11 cellular contexts compared by ENCODE assay signal in the genomic region with DNA sequence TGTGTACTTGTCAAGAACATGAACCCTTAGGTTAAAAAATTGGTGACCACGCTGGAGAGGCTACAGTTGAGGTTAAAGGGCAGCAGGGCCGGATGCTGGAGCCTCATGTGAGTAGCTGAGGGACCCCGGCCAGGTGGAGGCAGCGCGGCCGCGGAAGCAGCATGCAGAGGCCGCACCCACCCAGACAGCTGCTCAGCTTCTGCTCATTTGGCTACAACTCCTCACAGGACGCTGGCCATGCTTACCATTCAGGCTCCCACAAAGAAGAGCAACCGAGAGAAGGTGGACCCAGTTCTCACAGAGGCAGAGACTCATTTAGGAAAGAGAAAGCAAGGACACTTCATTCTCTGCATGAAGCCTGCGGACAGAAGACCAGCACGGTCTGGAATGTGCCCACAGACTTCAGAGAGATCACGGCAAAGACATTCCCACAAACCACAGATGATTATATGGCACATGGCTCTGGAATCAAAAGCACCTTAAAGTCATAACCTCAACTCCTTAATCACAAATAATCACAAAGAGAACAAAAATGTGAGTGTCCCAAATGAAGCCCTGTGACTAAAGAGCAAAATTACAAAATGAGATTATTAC.
DNase-seq lines count a peak whose midpoint lies in the region; ATAC-seq lines count a peak whose summit lies in the region.
"Had no signal": no experiment of that assay in that cellular context is flagged by ENCODE, and none has a peak within 500 bp of the region (broad histone marks: within the 10 kb centered on the region; RNA-seq: fewer than 3 reads in every experiment).

No MANE protein-coding gene starts in this region.

- no peak overlapping the region for H3K4me3 ChIP-seq in skeletal muscle cell (ENCODE audit: low read depth, low read length)

- no peak for ATAC-seq in esophagus mucosa
- no peak for ATAC-seq in HG02981 (IDR thresholded peaks at IDR 0.05; ENCODE audit: unreplicated experiment)

- DNase-seq in GM04503 (ENCODE audit: low read depth), result peak; percentile 93
- DNase-seq in RPMI7951 (ENCODE audit: low read depth), result peak; percentile 97
- peak; percentile 71 for DNase-seq in fibroblast of gingiva (ENCODE audit: low read depth)
- peak; percentile 70 for DNase-seq in skeletal muscle cell (ENCODE audit: low read depth)
- no peak for DNase-seq in NCI-H82 (lab: John Stamatoyannopoulos, UW)
- DNase-seq: GF-D8; KG1; NCI-H510A treated with DMSO at 0.1 percent for 48 hours; stimulated activated CD4-positive, alpha-beta T cell treated with anti-CD3 and anti-CD28 coated beads, Interleukin-12 subunit alpha, Interleukin-12 subunit beta, amount 100 ng/mL, for 4 hours had no signal
